14 cellular contexts compared by ENCODE assay signal in genomic region chr11:30879322-30880020, GRCh38.
DNase-seq lines count a peak whose midpoint lies in the region; FAIRE-seq and TF ChIP-seq lines count a peak whose summit lies in the region.
"Had no signal": no experiment of that assay in that cellular context is flagged by ENCODE, and none has a peak within 500 bp of the region (broad histone marks: within the 10 kb centered on the region; RNA-seq: fewer than 3 reads in every experiment).

No MANE protein-coding gene starts in this region.

- no peak for FAIRE-seq in small intestine (lab: Jason Lieb, UNC)

- H3K27me3 ChIP-seq in cardiac muscle cell (no peaks in the 10 kb centered on the region), stomach (no peaks in the 10 kb centered on the region), small intestine (ENCODE audit: control insufficient read depth in 2 of 2, insufficient read depth in 2 of 2, low read length in 2 of 2) (no peaks in the 10 kb centered on the region)
- H3K27me3 ChIP-seq: left lung, spleen had no signal

- no peak for TF ChIP-seq POLR2A in stomach (IDR thresholded peaks at IDR 0.05)

- no peak for TF ChIP-seq EP300 in stomach (IDR thresholded peaks at IDR 0.05)

- 20 to 34% (median 32%) methylated on average over 9 of the region's 9 CpGs for WGBS in stomach, 5 donors
- 57 to 60% (median 59%) methylated on average over 9 of the region's 9 CpGs for WGBS in small intestine, 3 donors

- H3K4me3 ChIP-seq in cardiac muscle cell (no peak overlapping the region), stomach (no peak overlapping the region), small intestine (ENCODE audit: low read depth in 1 of 2, low read length in 2 of 2) (no peak overlapping the region)
- H3K4me3 ChIP-seq: left lung, spleen, thoracic aorta had no signal

- H3K36me3 ChIP-seq in cardiac muscle cell (no peaks in the 10 kb centered on the region), stomach (no peaks in the 10 kb centered on the region), small intestine (ENCODE audit: control insufficient read depth in 2 of 2, insufficient read depth in 2 of 2, low read length in 2 of 2) (no peaks in the 10 kb centered on the region)
- H3K36me3 ChIP-seq: left lung, spleen, thoracic aorta had no signal

- TF ChIP-seq CTCF in cardiac muscle cell (IDR thresholded peaks at IDR 0.05; ENCODE audit: low read depth, low read length) (no peak), stomach (IDR thresholded peaks at IDR 0.05) (no peak)

- H3K4me1 ChIP-seq in cardiac muscle cell (ENCODE audit: low read depth) (peaks cover 29% of the 10 kb centered on the region), stomach (peaks cover 0 to 14% (median 0%) of the 10 kb centered on the region in 4 donors), small intestine (ENCODE audit: control insufficient read depth in 2 of 2, insufficient read depth in 1 of 2, low read depth in 1 of 2, low read length in 1 of 2) (no peaks in the 10 kb centered on the region)
- H3K4me1 ChIP-seq: left lung had no signal

- DNase-seq in NCI-H2029 treated with DMSO at 0.1 percent for 48 hours (lab: John Stamatoyannopoulos, UW), result peak; percentile 2
- no peak for DNase-seq in NCI-H2029 (lab: John Stamatoyannopoulos, UW)
- DNase-seq in NCI-H748 (lab: John Stamatoyannopoulos, UW; ENCODE audit: unreplicated experiment), result peak; percentile 60
- peak; percentile 41 to 58 for DNase-seq in cardiac muscle cell (ENCODE audit: low read depth in 1 of 2, low spot score in 1 of 2)
- DNase-seq in stomach, result peak; percentile 26
- no peak for DNase-seq in GF-D8 (lab: John Stamatoyannopoulos, UW)
- no peak for DNase-seq in small intestine
- DNase-seq in D341Med (ENCODE audit: low spot score), result no peak
- DNase-seq: 8988T; CD8-positive, alpha-beta memory T cell; effector memory CD4-positive, alpha-beta T cell; left lung; spleen had no signal

- H3K9me3 ChIP-seq in cardiac muscle cell (ENCODE audit: low read depth) (no peaks in the 10 kb centered on the region), stomach (no peaks in the 10 kb centered on the region), small intestine (ENCODE audit: control insufficient read depth, low read depth) (no peaks in the 10 kb centered on the region)
- H3K9me3 ChIP-seq: left lung, spleen, thoracic aorta had no signal

- intact Hi-C loops in stomach (cut with DNase I; ENCODE audit: low total_unique reads), result no loop called here

- H3K27ac ChIP-seq in cardiac muscle cell, result no peak overlapping the region
- H3K27ac ChIP-seq in stomach, result no peak overlapping the region
- no peak overlapping the region for H3K27ac ChIP-seq in small intestine (ENCODE audit: low read depth in 1 of 2, low read length in 1 of 2)
- H3K27ac ChIP-seq: left lung, spleen, thoracic aorta had no signal

Comparison
In these comparisons a context has a peak if more than half of its experiments do, and no peak if none do; other contexts are left out.
1. DNase-seq: peak in NCI-H2029 treated with DMSO at 0.1 percent for 48 hours (single experiment), NCI-H748 (single experiment), cardiac muscle cell (2 of 2) and stomach (single experiment); none in NCI-H2029 (single experiment), GF-D8 (single experiment), small intestine (single experiment) and D341Med (single experiment).